Comparison of ENCODE assay signal across 31 cellular contexts in genomic region chr16:35144212-35144932, GRCh38.
"Had no signal": no experiment of that assay in that cellular context is flagged by ENCODE, and none has a peak within 500 bp of the region (broad histone marks: within the 10 kb centered on the region; RNA-seq: fewer than 3 reads in every experiment).

No MANE protein-coding gene starts in this region.

- H3K4me1 ChIP-seq: ascending aorta, breast epithelium, esophagus squamous epithelium, gastroesophageal sphincter had no signal

- H3K4me3 ChIP-seq: ascending aorta, breast epithelium, cardiac muscle cell, esophagus squamous epithelium, gastroesophageal sphincter had no signal

- H3K27me3 Mint-ChIP-seq: activated CD4-positive, alpha-beta T cell treated with anti-CD3 and anti-CD28 coated beads for 36 hours; activated CD4-positive, alpha-beta T cell treated with anti-CD3 and anti-CD28 coated beads, Interleukin-2, amount 10 ng/mL, durations not matched to agents 24 days and 14 days; activated CD8-positive, alpha-beta memory T cell treated with anti-CD3 and anti-CD28 coated beads, Interleukin-2, amount 10 ng/mL, durations not matched to agents 7 days and 5 days; activated CD8-positive, alpha-beta T cell treated with anti-CD3 and anti-CD28 coated beads for 36 hours; activated naive CD4-positive, alpha-beta T cell treated with anti-CD3 and anti-CD28 coated beads, Interleukin-2, amount 10 ng/mL, durations not matched to agents 7 days and 5 days; activated naive CD8-positive, alpha-beta T cell treated with anti-CD3 and anti-CD28 coated beads, Interleukin-2, amount 10 ng/mL, durations not matched to agents 7 days and 5 days; activated T-cell treated with anti-CD3 and anti-CD28 coated beads, Interleukin-2, amount 50 U/mL, for 24 hours; effector memory CD8-positive, alpha-beta T cell had no signal

- H3K27ac Mint-ChIP-seq: activated CD4-positive, alpha-beta T cell treated with anti-CD3 and anti-CD28 coated beads for 36 hours; activated CD4-positive, alpha-beta T cell treated with anti-CD3 and anti-CD28 coated beads, Interleukin-2, amount 10 ng/mL, durations not matched to agents 24 days and 14 days; activated CD8-positive, alpha-beta memory T cell treated with anti-CD3 and anti-CD28 coated beads, Interleukin-2, amount 10 ng/mL, durations not matched to agents 7 days and 5 days; activated CD8-positive, alpha-beta T cell treated with anti-CD3 and anti-CD28 coated beads for 36 hours; activated naive CD4-positive, alpha-beta T cell treated with anti-CD3 and anti-CD28 coated beads, Interleukin-2, amount 10 ng/mL, durations not matched to agents 7 days and 5 days; activated naive CD4-positive, alpha-beta T cell treated with anti-CD3 and anti-CD28 coated beads, Interleukin-2, amount 50 U/mL, for 72 hours; activated naive CD8-positive, alpha-beta T cell treated with anti-CD3 and anti-CD28 coated beads, Interleukin-2, amount 10 ng/mL, durations not matched to agents 7 days and 5 days; activated T-cell treated with anti-CD3 and anti-CD28 coated beads, Interleukin-2, amount 50 U/mL, for 24 hours; activated T-cell treated with anti-CD3 and anti-CD28 coated beads, Interleukin-2, amount 50 U/mL, for 72 hours; brain; effector memory CD8-positive, alpha-beta T cell had no signal

- H3K27ac ChIP-seq: ascending aorta, breast epithelium, cardiac muscle cell, epithelial cell of prostate, esophagus squamous epithelium, gastroesophageal sphincter had no signal

- ATAC-seq: activated CD4-positive, alpha-beta T cell treated with anti-CD3 and anti-CD28 coated beads for 36 hours; activated CD8-positive, alpha-beta memory T cell treated with anti-CD3 and anti-CD28 coated beads, Interleukin-2, amount 10 ng/mL, durations not matched to agents 7 days and 5 days; activated CD8-positive, alpha-beta T cell treated with anti-CD3 and anti-CD28 coated beads for 36 hours; activated naive CD4-positive, alpha-beta T cell treated with anti-CD3 and anti-CD28 coated beads, Interleukin-2, amount 50 U/mL, for 72 hours; activated T-cell treated with anti-CD3 and anti-CD28 coated beads, Interleukin-2, amount 50 U/mL, for 72 hours; effector memory CD8-positive, alpha-beta T cell; gastroesophageal sphincter had no signal

- H3K4me3 Mint-ChIP-seq: activated CD4-positive, alpha-beta T cell treated with anti-CD3 and anti-CD28 coated beads for 36 hours; activated CD4-positive, alpha-beta T cell treated with anti-CD3 and anti-CD28 coated beads, Interleukin-2, amount 10 ng/mL, durations not matched to agents 24 days and 14 days; activated CD8-positive, alpha-beta memory T cell treated with anti-CD3 and anti-CD28 coated beads, Interleukin-2, amount 10 ng/mL, durations not matched to agents 7 days and 5 days; activated CD8-positive, alpha-beta T cell treated with anti-CD3 and anti-CD28 coated beads for 36 hours; activated naive CD4-positive, alpha-beta T cell treated with anti-CD3 and anti-CD28 coated beads, Interleukin-2, amount 10 ng/mL, durations not matched to agents 7 days and 5 days; activated naive CD8-positive, alpha-beta T cell treated with anti-CD3 and anti-CD28 coated beads, Interleukin-2, amount 10 ng/mL, durations not matched to agents 7 days and 5 days; activated T-cell treated with anti-CD3 and anti-CD28 coated beads, Interleukin-2, amount 50 U/mL, for 24 hours; activated T-cell treated with anti-CD3 and anti-CD28 coated beads, Interleukin-2, amount 50 U/mL, for 72 hours; brain; effector memory CD8-positive, alpha-beta T cell had no signal

- H3K36me3 ChIP-seq: ascending aorta, breast epithelium, cardiac muscle cell, esophagus squamous epithelium, gastroesophageal sphincter had no signal

- H3K27me3 ChIP-seq: ascending aorta, breast epithelium, cardiac muscle cell, esophagus squamous epithelium, gastroesophageal sphincter had no signal

- DNase-seq: activated CD4-positive, alpha-beta T cell treated with anti-CD3 and anti-CD28 coated beads for 36 hours; activated CD4-positive, alpha-beta T cell treated with anti-CD3 and anti-CD28 coated beads, Interleukin-2, amount 10 ng/mL, durations not matched to agents 24 days and 14 days; activated CD4-positive, CD25-positive, alpha-beta regulatory T cell; activated CD4-positive, CD25-positive, alpha-beta regulatory T cell treated with anti-CD3 and anti-CD28 coated beads, Interleukin-2, amount 50 U/mL, for 72 hours; activated CD8-positive, alpha-beta memory T cell treated with anti-CD3 and anti-CD28 coated beads, Interleukin-2, amount 10 ng/mL, durations not matched to agents 7 days and 5 days; activated CD8-positive, alpha-beta memory T cell treated with anti-CD3 and anti-CD28 coated beads, Interleukin-2, amount 50 U/mL, for 4 hours; activated CD8-positive, alpha-beta T cell treated with anti-CD3 and anti-CD28 coated beads for 36 hours; activated gamma-delta T cell; activated naive CD4-positive, alpha-beta T cell; activated naive CD4-positive, alpha-beta T cell treated with anti-CD3 and anti-CD28 coated beads, Interleukin-2, amount 10 ng/mL, durations not matched to agents 7 days and 5 days; activated naive CD8-positive, alpha-beta T cell treated with anti-CD3 and anti-CD28 coated beads, Interleukin-2, amount 10 ng/mL, durations not matched to agents 7 days and 5 days; activated T-cell treated with anti-CD3 and anti-CD28 coated beads for 4 hours; activated T-cell treated with anti-CD3 and anti-CD28 coated beads, Interleukin-2, amount 50 U/mL, for 24 hours; activated T-cell treated with anti-CD3 and anti-CD28 coated beads, Interleukin-2, amount 50 U/mL, for 72 hours; central memory CD4-positive, alpha-beta T cell; cerebellar nuclear complex; cortex of kidney; dermis blood vessel endothelial cell; effector CD4-positive, alpha-beta T cell; effector memory CD8-positive, alpha-beta T cell; esophagus squamous epithelium; foreskin melanocyte; head of caudate nucleus; T-helper 2 cell had no signal

- H3K4me1 Mint-ChIP-seq: activated CD4-positive, alpha-beta T cell treated with anti-CD3 and anti-CD28 coated beads for 36 hours; activated CD4-positive, alpha-beta T cell treated with anti-CD3 and anti-CD28 coated beads, Interleukin-2, amount 10 ng/mL, durations not matched to agents 24 days and 14 days; activated CD8-positive, alpha-beta memory T cell treated with anti-CD3 and anti-CD28 coated beads, Interleukin-2, amount 10 ng/mL, durations not matched to agents 7 days and 5 days; activated naive CD4-positive, alpha-beta T cell treated with anti-CD3 and anti-CD28 coated beads, Interleukin-2, amount 10 ng/mL, durations not matched to agents 7 days and 5 days; activated naive CD8-positive, alpha-beta T cell treated with anti-CD3 and anti-CD28 coated beads, Interleukin-2, amount 10 ng/mL, durations not matched to agents 7 days and 5 days; brain had no signal

- H3K36me3 Mint-ChIP-seq: activated naive CD4-positive, alpha-beta T cell treated with anti-CD3 and anti-CD28 coated beads, Interleukin-2, amount 10 ng/mL, durations not matched to agents 7 days and 5 days had no signal
